8 cellular contexts compared by ENCODE assay signal in genomic region chr22:42856865-42857704, GRCh38. TPM values are rescaled to one million over a fixed set of nuclear protein-coding genes. Genes with fewer than 3 reads are reported as not detected.
A peak's percentile ranks its signal among the peaks of the same experiment; 100 is the strongest.
DNase-seq lines count a peak whose midpoint lies in the region; FAIRE-seq and TF ChIP-seq lines count a peak whose summit lies in the region.

TSS of gene ARFGAP3 (minus strand) at chr22:42857273. CDS start at chr22:42857182, 91 bp downstream.

- peaks cover 0 to 2% (median 0%) of the 10 kb centered on the region in 3 experiments for H3K27me3 ChIP-seq in neuronal stem cell (ENCODE audit: control insufficient read depth in 3 of 3, insufficient read depth in 3 of 3, low read depth in 1 of 3, low read length in 3 of 3)
- H3K27me3 ChIP-seq in subcutaneous abdominal adipose tissue (ENCODE audit: control insufficient read depth in 5 of 5, insufficient read depth in 4 of 5, low read length in 5 of 5): no peaks in the 10 kb centered on the region

- no peak within 1 kb of the TSS for H3K14ac ChIP-seq in neuronal stem cell (ENCODE audit: low read length)

- peaks cover 3% of the 10 kb centered on the region for H3K79me1 ChIP-seq in neuronal stem cell (ENCODE audit: low read depth, low read length)

- H3K27ac ChIP-seq in HEK293 (ENCODE audit: extremely low read depth, low read depth, low read length) (peak within 1 kb of the TSS; percentile 81), neuronal stem cell (replicated peaks; ENCODE audit: low read length) (peak within 1 kb of the TSS; percentile 91), subcutaneous abdominal adipose tissue (ENCODE audit: low read depth, low read length) (peak within 1 kb of the TSS; percentile 94)

- CTCF ChIA-PET in HEK293 (lab: Yijun Ruan, JAX): interaction anchor here (0.6 to 4.4 kb wide), 7 partner anchors 11 to 268 kb away, joined by 4 to 61 read pairs (median 6); no protein-coding TSS in a partner anchor
- CTCF ChIA-PET in activated naive CD4-positive, alpha-beta T cell treated with anti-CD3 and anti-CD28 coated beads for 36 hours (lab: Charles Lee): interaction anchor here (0.6 to 3.0 kb wide), 2 partner anchors 10 to 151 kb away, joined by 3 to 9 read pairs; no protein-coding TSS in a partner anchor

- H2BK120ac ChIP-seq in neuronal stem cell (ENCODE audit: low read depth, low read length): no peak within 1 kb of the TSS

- no peaks in the 10 kb centered on the region for H3K36me3 Mint-ChIP-seq in activated naive CD4-positive, alpha-beta T cell treated with anti-CD3 and anti-CD28 coated beads for 36 hours (ENCODE audit: low read depth)

- H3K4me3 ChIP-seq in HEK293 (ENCODE audit: low read depth, low read length) (peak within 1 kb of the TSS; percentile 76), neuronal stem cell (ENCODE audit: low read length in 2 of 2) (peak within 1 kb of the TSS; percentile 62 to 93), subcutaneous abdominal adipose tissue (ENCODE audit: low read depth in 1 of 5, low read length in 5 of 5) (peak within 1 kb of the TSS; percentile 79 to 94 (median 90))

- intact Hi-C loops in activated naive CD4-positive, alpha-beta T cell treated with anti-CD3 and anti-CD28 coated beads for 36 hours (cut with micrococcal nuclease): loop anchor here (2.0 kb wide), 3 partner anchors 158 to 330 kb away; partner anchors contain the start of genes PACSIN2 and TTLL12

- no peak within 1 kb of the TSS for H3K4ac ChIP-seq in neuronal stem cell (ENCODE audit: low read length)

- no peaks in the 10 kb centered on the region for H3K9me3 ChIP-seq in HEK293 (ENCODE audit: control insufficient read depth, insufficient read depth, low read depth, low read length)
- peaks cover 4 to 10% of the 10 kb centered on the region in 2 donors for H3K9me3 ChIP-seq in neuronal stem cell (replicated peaks in 1 of 2; ENCODE audit: control insufficient read depth in 2 of 2, insufficient read depth in 1 of 2, low read depth in 1 of 2, low read length in 2 of 2)
- no peaks in the 10 kb centered on the region for H3K9me3 ChIP-seq in subcutaneous abdominal adipose tissue (ENCODE audit: control insufficient read depth in 5 of 5, low read length in 5 of 5)

- POLR2A ChIA-PET in HEK293 (lab: Yijun Ruan, JAX): interaction anchor here (0.6 to 1.4 kb wide), 6 partner anchors 10 to 330 kb away, joined by 3 to 6 read pairs (median 3); partner anchors contain the start of genes POLDIP3 and TTLL12

- H3K4me1 ChIP-seq in HEK293 (ENCODE audit: control insufficient read depth, insufficient read depth, low read length): peaks cover 14% of the 10 kb centered on the region
- H3K4me1 ChIP-seq in neuronal stem cell (ENCODE audit: control insufficient read depth in 2 of 2, insufficient read depth in 1 of 2, low read depth in 1 of 2, low read length in 2 of 2): peaks cover 0 to 2% of the 10 kb centered on the region in 2 donors
- H3K4me1 ChIP-seq in subcutaneous abdominal adipose tissue (ENCODE audit: control insufficient read depth in 5 of 5, insufficient read depth in 5 of 5, low read length in 5 of 5): peaks cover 0 to 34% (median 28%) of the 10 kb centered on the region in 5 donors

- H2BK15ac ChIP-seq in neuronal stem cell (ENCODE audit: low read length): peak within 1 kb of the TSS; percentile 54

- peak within 1 kb of the TSS; percentile 66 for H3K27ac Mint-ChIP-seq in activated naive CD4-positive, alpha-beta T cell treated with anti-CD3 and anti-CD28 coated beads for 36 hours

- WGBS in neuronal stem cell (ENCODE audit: extremely low coverage in 2 of 2, insufficient read length in 2 of 2, insufficient replicate concordance in 1 of 2), 2 donors: no CpG with 5 or more reads among the region's 111 CpGs

- H4K8ac ChIP-seq in neuronal stem cell (ENCODE audit: low read depth, low read length): no peak within 1 kb of the TSS

- peak within 1 kb of the TSS; percentile 87 for H3K9ac ChIP-seq in neuronal stem cell (ENCODE audit: low read depth, low read length, poor library complexity)
- H3K9ac ChIP-seq in subcutaneous abdominal adipose tissue (ENCODE audit: low read length in 5 of 5): peak within 1 kb of the TSS; percentile 22 to 96 (median 95)

- H2AK5ac ChIP-seq in neuronal stem cell (ENCODE audit: low read depth, low read length): peak within 1 kb of the TSS; percentile 82

- peak within 1 kb of the TSS; percentile 81 for H3K4me3 Mint-ChIP-seq in activated naive CD4-positive, alpha-beta T cell treated with anti-CD3 and anti-CD28 coated beads for 36 hours

- peak within 1 kb of the TSS; percentile 66 for H2BK5ac ChIP-seq in neuronal stem cell (ENCODE audit: low read length)

- H2AFZ ChIP-seq in neuronal stem cell (ENCODE audit: low read length): peak within 1 kb of the TSS; percentile 99

- peak within 1 kb of the TSS; percentile 97 for H3K18ac ChIP-seq in neuronal stem cell (ENCODE audit: low read length)

- H4K91ac ChIP-seq in neuronal stem cell (ENCODE audit: low read depth, low read length, poor library complexity): no peak within 1 kb of the TSS

- H3K23ac ChIP-seq in neuronal stem cell (ENCODE audit: low read depth, low read length, poor library complexity): peak within 1 kb of the TSS; percentile 85

- peak within 1 kb of the TSS; percentile 85 for H3K4me2 ChIP-seq in neuronal stem cell (ENCODE audit: insufficient read depth, low read length, poor library complexity, severe bottlenecking)

- H3K9me3 Mint-ChIP-seq in activated naive CD4-positive, alpha-beta T cell treated with anti-CD3 and anti-CD28 coated beads for 36 hours: peaks cover 4% of the 10 kb centered on the region

- H2BK12ac ChIP-seq in neuronal stem cell (ENCODE audit: low read length): no peak within 1 kb of the TSS

- no peaks in the 10 kb centered on the region for H3K27me3 Mint-ChIP-seq in activated naive CD4-positive, alpha-beta T cell treated with anti-CD3 and anti-CD28 coated beads for 36 hours (ENCODE audit: low read depth)

- TF ChIP-seq CTCF in HEK293 (tag by site-specific recombination; IDR thresholded peaks at IDR 0.05): no peak

- DNase-seq in GF-D8 (lab: John Stamatoyannopoulos, UW): peak; percentile 80
- peak; percentile 87 for DNase-seq in MV-4-11 (lab: John Stamatoyannopoulos, UW)
- DNase-seq in SK-N-DZ (ENCODE audit: low spot score): peak; percentile 90
- peak; percentile 94 for DNase-seq in activated naive CD4-positive, alpha-beta T cell treated with anti-CD3 and anti-CD28 coated beads for 36 hours
- DNase-seq in frontal cortex (ENCODE audit: low spot score in 2 of 2): peak; percentile 98 to 99
- DNase-seq in neuronal stem cell (ENCODE audit: low spot score): peak; percentile 93

- FAIRE-seq in frontal cortex (lab: Jason Lieb, UNC): no peak

- H3K36me3 ChIP-seq in HEK293 (ENCODE audit: control insufficient read depth in 2 of 2, insufficient read depth in 1 of 2, low read length in 2 of 2) (peaks cover 0 to 6% of the 10 kb centered on the region in 2 experiments; a peak in 1 of 3 replicates), neuronal stem cell (replicated peaks in 1 of 2; ENCODE audit: control insufficient read depth in 2 of 2, insufficient read depth in 2 of 2, low read length in 2 of 2) (peaks cover 0 to 12% of the 10 kb centered on the region in 2 donors), subcutaneous abdominal adipose tissue (ENCODE audit: control insufficient read depth in 5 of 5, insufficient read depth in 5 of 5, low read length in 5 of 5) (no peaks in the 10 kb centered on the region)

- H3K4me1 Mint-ChIP-seq in activated naive CD4-positive, alpha-beta T cell treated with anti-CD3 and anti-CD28 coated beads for 36 hours (ENCODE audit: low read depth): peaks cover 6% of the 10 kb centered on the region

TF ChIP-seq in HEK293, 187 proteins besides CTCF, POLR2A, EP300 and RAD21 (continues in another document):
- no peak for TF ChIP-seq ZNF202 (tag by site-specific recombination; IDR thresholded peaks at IDR 0.05; ENCODE audit: borderline replicate concordance)
- no peak for TF ChIP-seq RBAK (tag by site-specific recombination; IDR thresholded peaks at IDR 0.05)
- TF ChIP-seq ZNF626 (tag by site-specific recombination; IDR thresholded peaks at IDR 0.05): no peak
- TF ChIP-seq SP3 (tag by site-specific recombination; IDR thresholded peaks at IDR 0.05): peak; percentile 88
- TF ChIP-seq ZNF366 (tag by site-specific recombination; conservative IDR thresholded peaks at IDR 0.05): no peak
- TF ChIP-seq, protein P1, sequence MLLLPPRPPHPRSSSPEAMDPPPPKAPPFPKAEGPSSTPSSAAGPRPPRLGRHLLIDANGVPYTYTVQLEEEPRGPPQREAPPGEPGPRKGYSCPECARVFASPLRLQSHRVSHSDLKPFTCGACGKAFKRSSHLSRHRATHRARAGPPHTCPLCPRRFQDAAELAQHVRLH (tag by site-specific recombination; IDR thresholded peaks at IDR 0.05): 0 out of 2 replicates have a peak, but pooled peaks have one; percentile 16
- no peak for TF ChIP-seq ZNF140 (tag by site-specific recombination; IDR thresholded peaks at IDR 0.05)
- TF ChIP-seq, protein P2, sequence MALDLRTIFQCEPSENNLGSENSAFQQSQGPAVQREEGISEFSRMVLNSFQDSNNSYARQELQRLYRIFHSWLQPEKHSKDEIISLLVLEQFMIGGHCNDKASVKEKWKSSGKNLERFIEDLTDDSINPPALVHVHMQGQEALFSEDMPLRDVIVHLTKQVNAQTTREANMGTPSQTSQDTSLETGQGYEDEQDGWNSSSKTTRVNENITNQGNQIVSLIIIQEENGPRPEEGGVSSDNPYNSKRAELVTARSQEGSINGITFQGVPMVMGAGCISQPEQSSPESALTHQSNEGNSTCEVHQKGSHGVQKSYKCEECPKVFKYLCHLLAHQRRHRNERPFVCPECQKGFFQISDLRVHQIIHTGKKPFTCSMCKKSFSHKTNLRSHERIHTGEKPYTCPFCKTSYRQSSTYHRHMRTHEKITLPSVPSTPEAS (tag by site-specific recombination; IDR thresholded peaks at IDR 0.05): no peak
- TF ChIP-seq ZNF398 (tag by site-specific recombination; IDR thresholded peaks at IDR 0.05): no peak

RNA-seq across cellular contexts. Expression of gene ARFGAP3, which starts in this region (rescaled TPM):
- 29.4 TPM in 2 replicates for polyA plus RNA-seq in SK-N-DZ (2014; cell fraction: cytosol; rRNA removed)
- 27.3 and 28.8 TPM in 2 replicates for polyA plus RNA-seq in SK-N-DZ (2014; cell fraction: nucleus; rRNA removed)
- 10 to 100 TPM; 25.6 to 28.6 TPM for total RNA-seq in activated naive CD4-positive, alpha-beta T cell treated with anti-CD3 and anti-CD28 coated beads for 36 hours
- 84.8 TPM for total RNA-seq in frontal cortex
- polyA plus RNA-seq in neuronal stem cell (2013, experiment 1 of 2): 23.8 TPM
- polyA plus RNA-seq in neuronal stem cell (2013, experiment 2 of 2): 23.2 TPM

Comparison
In these comparisons a context has a peak if more than half of its experiments do, and no peak if none do; other contexts are left out.
1. Peak in every context shown above with its lines: DNase-seq, H3K4me3 ChIP-seq and H3K27ac ChIP-seq.